1 cellular context compared by ENCODE assay signal in genomic region chr13:93614776-93615175, GRCh38.
TF ChIP-seq lines count a peak whose summit lies in the region.

No MANE protein-coding gene starts in this region.

TF ChIP-seq in IMR-90, 13 proteins besides CTCF, POLR2A, EP300 and RAD21 (continued from another document):
- TF ChIP-seq CEBPB (IDR thresholded peaks at IDR 0.05; ENCODE audit: low read depth, low read length) (no peak), CHD1 (IDR thresholded peaks at IDR 0.05; ENCODE audit: low read depth, low read length) (no peak), SMC3 (IDR thresholded peaks at IDR 0.05; ENCODE audit: low read depth, low read length) (no peak), NFE2L2 (IDR thresholded peaks at IDR 0.05; ENCODE audit: low read depth, low read length) (no peak), MXI1 (IDR thresholded peaks at IDR 0.05; ENCODE audit: borderline replicate concordance, low read depth, low read length) (no peak), RCOR1 (IDR thresholded peaks at IDR 0.05; ENCODE audit: insufficient replicate concordance, low read length) (no peak), FOS (IDR thresholded peaks at IDR 0.05; ENCODE audit: low read depth, low read length) (no peak), MAZ (IDR thresholded peaks at IDR 0.05; ENCODE audit: borderline replicate concordance, low read depth, low read length) (no peak), BHLHE40 (IDR thresholded peaks at IDR 0.05; ENCODE audit: low read depth, low read length) (no peak)
- TF ChIP-seq, protein P1, sequence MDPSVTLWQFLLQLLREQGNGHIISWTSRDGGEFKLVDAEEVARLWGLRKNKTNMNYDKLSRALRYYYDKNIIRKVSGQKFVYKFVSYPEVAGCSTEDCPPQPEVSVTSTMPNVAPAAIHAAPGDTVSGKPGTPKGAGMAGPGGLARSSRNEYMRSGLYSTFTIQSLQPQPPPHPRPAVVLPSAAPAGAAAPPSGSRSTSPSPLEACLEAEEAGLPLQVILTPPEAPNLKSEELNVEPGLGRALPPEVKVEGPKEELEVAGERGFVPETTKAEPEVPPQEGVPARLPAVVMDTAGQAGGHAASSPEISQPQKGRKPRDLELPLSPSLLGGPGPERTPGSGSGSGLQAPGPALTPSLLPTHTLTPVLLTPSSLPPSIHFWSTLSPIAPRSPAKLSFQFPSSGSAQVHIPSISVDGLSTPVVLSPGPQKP (IDR thresholded peaks at IDR 0.05; ENCODE audit: borderline replicate concordance, low read depth, low read length): no peak
TF ChIP-seq in IMR-90: peak in this region for 0.
